1 cellular context compared by ENCODE assay signal in the genomic region with DNA sequence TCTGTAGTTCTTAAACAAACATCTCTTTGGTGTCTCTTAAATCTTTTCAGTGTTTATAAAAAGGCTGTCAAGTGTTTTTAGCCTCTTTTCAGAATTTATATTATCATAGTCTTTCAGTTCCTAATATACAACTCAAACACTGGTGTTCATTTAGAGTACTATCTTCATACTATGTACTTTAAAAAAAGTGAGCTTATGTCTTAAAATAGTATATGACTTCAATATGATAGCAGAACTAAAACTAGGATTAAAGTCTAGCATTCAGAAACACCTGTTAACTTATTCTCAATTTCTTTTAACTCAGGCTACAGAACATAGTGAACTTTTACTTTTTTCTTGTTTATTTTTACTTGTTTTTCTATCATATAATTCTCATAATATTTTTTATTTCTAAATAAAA.
TF ChIP-seq lines count a peak whose summit lies in the region.

No MANE protein-coding gene starts in this region.

TF ChIP-seq in GM12878, 131 proteins besides CTCF, POLR2A, EP300 and RAD21 (continued from another document and continues in another):
- TF ChIP-seq, protein P1, sequence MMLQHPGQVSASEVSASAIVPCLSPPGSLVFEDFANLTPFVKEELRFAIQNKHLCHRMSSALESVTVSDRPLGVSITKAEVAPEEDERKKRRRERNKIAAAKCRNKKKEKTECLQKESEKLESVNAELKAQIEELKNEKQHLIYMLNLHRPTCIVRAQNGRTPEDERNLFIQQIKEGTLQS (IDR thresholded peaks at IDR 0.05; ENCODE audit: borderline replicate concordance, extremely low read depth, low read depth, low read length): no peak
- TF ChIP-seq, protein P2, sequence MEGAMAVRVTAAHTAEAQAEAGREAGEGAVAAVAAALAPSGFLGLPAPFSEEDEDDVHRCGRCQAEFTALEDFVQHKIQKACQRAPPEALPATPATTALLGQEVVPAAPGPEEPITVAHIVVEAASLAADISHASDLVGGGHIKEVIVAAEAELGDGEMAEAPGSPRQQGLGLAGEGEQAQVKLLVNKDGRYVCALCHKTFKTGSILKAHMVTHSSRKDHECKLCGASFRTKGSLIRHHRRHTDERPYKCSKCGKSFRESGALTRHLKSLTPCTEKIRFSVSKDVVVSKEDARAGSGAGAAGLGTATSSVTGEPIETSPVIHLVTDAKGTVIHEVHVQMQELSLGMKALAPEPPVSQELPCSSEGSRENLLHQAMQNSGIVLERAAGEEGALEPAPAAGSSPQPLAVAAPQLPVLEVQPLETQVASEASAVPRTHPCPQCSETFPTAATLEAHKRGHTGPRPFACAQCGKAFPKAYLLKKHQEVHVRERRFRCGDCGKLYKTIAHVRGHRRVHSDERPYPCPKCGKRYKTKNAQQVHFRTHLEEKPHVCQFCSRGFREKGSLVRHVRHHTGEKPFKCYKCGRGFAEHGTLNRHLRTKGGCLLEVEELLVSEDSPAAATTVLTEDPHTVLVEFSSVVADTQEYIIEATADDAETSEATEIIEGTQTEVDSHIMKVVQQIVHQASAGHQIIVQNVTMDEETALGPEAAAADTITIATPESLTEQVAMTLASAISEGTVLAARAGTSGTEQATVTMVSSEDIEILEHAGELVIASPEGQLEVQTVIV (IDR thresholded peaks at IDR 0.05; ENCODE audit: borderline replicate concordance, partially characterized antibody): no peak
- TF ChIP-seq RBBP5 (conservative IDR thresholded peaks at IDR 0.05): no peak
- no peak for TF ChIP-seq CEBPB (IDR thresholded peaks at IDR 0.05; ENCODE audit: borderline replicate concordance in 1 of 2, low read depth in 2 of 2, low read length in 2 of 2)
- TF ChIP-seq SIN3A (IDR thresholded peaks at IDR 0.05; ENCODE audit: low read depth, low read length): no peak
- no peak for TF ChIP-seq IRF3 (IDR thresholded peaks at IDR 0.05)
- TF ChIP-seq EED (IDR thresholded peaks at IDR 0.05; ENCODE audit: low read depth): no peak
- no peak; the same call in 1 of the 2 replicates for TF ChIP-seq GABPA (IDR thresholded peaks at IDR 0.05; ENCODE audit: low read depth)
- TF ChIP-seq PML (IDR thresholded peaks at IDR 0.05; ENCODE audit: low read length): no peak
- TF ChIP-seq, protein P3, sequence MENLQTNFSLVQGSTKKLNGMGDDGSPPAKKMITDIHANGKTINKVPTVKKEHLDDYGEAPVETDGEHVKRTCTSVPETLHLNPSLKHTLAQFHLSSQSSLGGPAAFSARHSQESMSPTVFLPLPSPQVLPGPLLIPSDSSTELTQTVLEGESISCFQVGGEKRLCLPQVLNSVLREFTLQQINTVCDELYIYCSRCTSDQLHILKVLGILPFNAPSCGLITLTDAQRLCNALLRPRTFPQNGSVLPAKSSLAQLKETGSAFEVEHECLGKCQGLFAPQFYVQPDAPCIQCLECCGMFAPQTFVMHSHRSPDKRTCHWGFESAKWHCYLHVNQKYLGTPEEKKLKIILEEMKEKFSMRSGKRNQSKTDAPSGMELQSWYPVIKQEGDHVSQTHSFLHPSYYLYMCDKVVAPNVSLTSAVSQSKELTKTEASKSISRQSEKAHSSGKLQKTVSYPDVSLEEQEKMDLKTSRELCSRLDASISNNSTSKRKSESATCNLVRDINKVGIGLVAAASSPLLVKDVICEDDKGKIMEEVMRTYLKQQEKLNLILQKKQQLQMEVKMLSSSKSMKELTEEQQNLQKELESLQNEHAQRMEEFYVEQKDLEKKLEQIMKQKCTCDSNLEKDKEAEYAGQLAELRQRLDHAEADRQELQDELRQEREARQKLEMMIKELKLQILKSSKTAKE (IDR thresholded peaks at IDR 0.05; ENCODE audit: low read depth, poor library complexity, severe bottlenecking): peak; percentile 80
- TF ChIP-seq KAT2A (conservative IDR thresholded peaks at IDR 0.05; ENCODE audit: control insufficient read depth, low read depth, low read length): no peak
- TF ChIP-seq BHLHE40 (IDR thresholded peaks at IDR 0.05; ENCODE audit: borderline replicate concordance in 1 of 2, low read depth in 2 of 2, low read length in 1 of 2): no peak
- TF ChIP-seq CREM (IDR thresholded peaks at IDR 0.05; ENCODE audit: low read depth): peak; percentile 71; the same call in 1 of the 2 replicates
- no peak for TF ChIP-seq POLR2AphosphoS5 (IDR thresholded peaks at IDR 0.05; ENCODE audit: low read length)
- TF ChIP-seq ZBTB11 (CRISPR knock-in tag; IDR thresholded peaks at IDR 0.05): no peak
- no peak for TF ChIP-seq SREBF2 (IDR thresholded peaks at IDR 0.05; ENCODE audit: low read length)
- no peak for TF ChIP-seq ZNF622 (IDR thresholded peaks at IDR 0.05)
- no peak for TF ChIP-seq CBX3 (IDR thresholded peaks at IDR 0.05; ENCODE audit: borderline replicate concordance, low read depth)
- TF ChIP-seq ZNF384 (IDR thresholded peaks at IDR 0.05; ENCODE audit: borderline replicate concordance, low read depth, low read length): peak; percentile 59; the same call in 1 of the 2 replicates
- TF ChIP-seq NR2F1 (conservative IDR thresholded peaks at IDR 0.05): no peak
- TF ChIP-seq RUNX3 (IDR thresholded peaks at IDR 0.05; ENCODE audit: low read length): peak; percentile 36; the same call in 1 of the 2 replicates
- TF ChIP-seq SPI1 (IDR thresholded peaks at IDR 0.05; ENCODE audit: borderline replicate concordance, insufficient read depth, low read depth, low read length): 0 out of 2 replicates have a peak, but pooled peaks have one; percentile 17
- TF ChIP-seq DPF2 (IDR thresholded peaks at IDR 0.05): peak; percentile 51; the same call in 1 of the 2 replicates
- 0 out of 2 replicates have a peak, but pooled peaks have one; percentile 41 for TF ChIP-seq NBN (IDR thresholded peaks at IDR 0.05)
- no peak for TF ChIP-seq SMAD1 (IDR thresholded peaks at IDR 0.05; ENCODE audit: low read depth, partially characterized antibody)
- no peak for TF ChIP-seq CHD4 (IDR thresholded peaks at IDR 0.05)
- TF ChIP-seq, protein P4, sequence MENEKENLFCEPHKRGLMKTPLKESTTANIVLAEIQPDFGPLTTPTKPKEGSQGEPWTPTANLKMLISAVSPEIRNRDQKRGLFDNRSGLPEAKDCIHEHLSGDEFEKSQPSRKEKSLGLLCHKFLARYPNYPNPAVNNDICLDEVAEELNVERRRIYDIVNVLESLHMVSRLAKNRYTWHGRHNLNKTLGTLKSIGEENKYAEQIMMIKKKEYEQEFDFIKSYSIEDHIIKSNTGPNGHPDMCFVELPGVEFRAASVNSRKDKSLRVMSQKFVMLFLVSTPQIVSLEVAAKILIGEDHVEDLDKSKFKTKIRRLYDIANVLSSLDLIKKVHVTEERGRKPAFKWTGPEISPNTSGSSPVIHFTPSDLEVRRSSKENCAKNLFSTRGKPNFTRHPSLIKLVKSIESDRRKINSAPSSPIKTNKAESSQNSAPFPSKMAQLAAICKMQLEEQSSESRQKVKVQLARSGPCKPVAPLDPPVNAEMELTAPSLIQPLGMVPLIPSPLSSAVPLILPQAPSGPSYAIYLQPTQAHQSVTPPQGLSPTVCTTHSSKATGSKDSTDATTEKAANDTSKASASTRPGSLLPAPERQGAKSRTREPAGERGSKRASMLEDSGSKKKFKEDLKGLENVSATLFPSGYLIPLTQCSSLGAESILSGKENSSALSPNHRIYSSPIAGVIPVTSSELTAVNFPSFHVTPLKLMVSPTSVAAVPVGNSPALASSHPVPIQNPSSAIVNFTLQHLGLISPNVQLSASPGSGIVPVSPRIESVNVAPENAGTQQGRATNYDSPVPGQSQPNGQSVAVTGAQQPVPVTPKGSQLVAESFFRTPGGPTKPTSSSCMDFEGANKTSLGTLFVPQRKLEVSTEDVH (IDR thresholded peaks at IDR 0.05; ENCODE audit: low read depth, partially characterized antibody): no peak
- no peak for TF ChIP-seq STAT3 (IDR thresholded peaks at IDR 0.05; ENCODE audit: low read depth, low read length)
- TF ChIP-seq SMC3 (IDR thresholded peaks at IDR 0.05; ENCODE audit: borderline replicate concordance, low read length): no peak; the same call in 1 of the 2 replicates
- TF ChIP-seq NFXL1 (IDR thresholded peaks at IDR 0.05; ENCODE audit: borderline replicate concordance): no peak
- TF ChIP-seq MTA3 (IDR thresholded peaks at IDR 0.05; ENCODE audit: borderline replicate concordance, low read length): no peak
- peak; percentile 85; the same call in 1 of the 2 replicates for TF ChIP-seq FOXM1 (IDR thresholded peaks at IDR 0.05; ENCODE audit: low read depth, low read length)
- TF ChIP-seq ZZZ3 (IDR thresholded peaks at IDR 0.05; ENCODE audit: control insufficient read depth, insufficient read length, low read depth): no peak
- no peak for TF ChIP-seq MYC (IDR thresholded peaks at IDR 0.05; ENCODE audit: insufficient read depth, insufficient read length, insufficient replicate concordance, low read length, severe bottlenecking)
- no peak for TF ChIP-seq BACH1 (IDR thresholded peaks at IDR 0.05; ENCODE audit: borderline replicate concordance)
- 0 out of 2 replicates have a peak, but pooled peaks have one; percentile 64 for TF ChIP-seq MTA2 (IDR thresholded peaks at IDR 0.05; ENCODE audit: low read depth)
- no peak for TF ChIP-seq PAX8 (IDR thresholded peaks at IDR 0.05)
- no peak for TF ChIP-seq BCLAF1 (IDR thresholded peaks at IDR 0.05)
- no peak for TF ChIP-seq CBFB (IDR thresholded peaks at IDR 0.05; ENCODE audit: low read depth)
- TF ChIP-seq RAD51 (IDR thresholded peaks at IDR 0.05): no peak
- TF ChIP-seq, protein P5, sequence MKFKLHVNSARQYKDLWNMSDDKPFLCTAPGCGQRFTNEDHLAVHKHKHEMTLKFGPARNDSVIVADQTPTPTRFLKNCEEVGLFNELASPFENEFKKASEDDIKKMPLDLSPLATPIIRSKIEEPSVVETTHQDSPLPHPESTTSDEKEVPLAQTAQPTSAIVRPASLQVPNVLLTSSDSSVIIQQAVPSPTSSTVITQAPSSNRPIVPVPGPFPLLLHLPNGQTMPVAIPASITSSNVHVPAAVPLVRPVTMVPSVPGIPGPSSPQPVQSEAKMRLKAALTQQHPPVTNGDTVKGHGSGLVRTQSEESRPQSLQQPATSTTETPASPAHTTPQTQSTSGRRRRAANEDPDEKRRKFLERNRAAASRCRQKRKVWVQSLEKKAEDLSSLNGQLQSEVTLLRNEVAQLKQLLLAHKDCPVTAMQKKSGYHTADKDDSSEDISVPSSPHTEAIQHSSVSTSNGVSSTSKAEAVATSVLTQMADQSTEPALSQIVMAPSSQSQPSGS (IDR thresholded peaks at IDR 0.05; ENCODE audit: low read length): peak; percentile 98
- no peak for TF ChIP-seq SIX5 (IDR thresholded peaks at IDR 0.05; ENCODE audit: low read depth, low read length, severe bottlenecking)
- TF ChIP-seq WRNIP1 (IDR thresholded peaks at IDR 0.05; ENCODE audit: borderline replicate concordance, low read depth, low read length): no peak
- no peak for TF ChIP-seq CHD2 (IDR thresholded peaks at IDR 0.05; ENCODE audit: borderline replicate concordance, low read depth, low read length)
- no peak for TF ChIP-seq USF1 (IDR thresholded peaks at IDR 0.05; ENCODE audit: borderline replicate concordance, extremely low read length, insufficient read depth, low read depth, low read length)
